In genomic region chr1:180851995-180852887, GRCh38 we compare ENCODE assay signal across 10 cellular contexts.
DNase-seq lines count a peak whose midpoint lies in the region; ATAC-seq lines count a peak whose summit lies in the region.
"Had no signal": no experiment of that assay in that cellular context is flagged by ENCODE, and none has a peak within 500 bp of the region (broad histone marks: within the 10 kb centered on the region; RNA-seq: fewer than 3 reads in every experiment).

No MANE protein-coding gene starts in this region.

- intact Hi-C loops in cardiac septum (cut with DNase I) = no loop called here

- H3K4me3 Mint-ChIP-seq in naive B cell = peak overlapping the region in 1 of 8 donors; percentile 25

- DNase-seq in NOMO-1 treated with DMSO at 0.1 percent for 48 hours (lab: John Stamatoyannopoulos, UW; ENCODE audit: unreplicated experiment) (peak; percentile 91), naive B cell (peak; percentile 29), cardiac septum (ENCODE audit: low spot score) (no peak), cerebellar cortex (ENCODE audit: low spot score) (no peak)
- DNase-seq: activated CD4-positive, alpha-beta T cell treated with anti-CD3 and anti-CD28 coated beads for 4 hours; MG63; T-helper 1 cell had no signal

- no peak overlapping the region for H3K27ac Mint-ChIP-seq in naive B cell

- H3K4me1 Mint-ChIP-seq in naive B cell = peaks cover 16 to 30% (median 17%) of the 10 kb centered on the region in 3 donors

- no peaks in the 10 kb centered on the region for H3K27me3 Mint-ChIP-seq in naive B cell

- ATAC-seq in GM18868 (IDR thresholded peaks at IDR 0.05; ENCODE audit: unreplicated experiment) = peak; percentile 42
- ATAC-seq in HG02973 (IDR thresholded peaks at IDR 0.05; ENCODE audit: unreplicated experiment) = peak; percentile 35
- peak; percentile 83 to 94 for ATAC-seq in naive B cell (ENCODE audit: low read depth in 2 of 2)
- ATAC-seq in HG02642 (IDR thresholded peaks at IDR 0.05; ENCODE audit: poor library complexity, unreplicated experiment) = no peak

- H3K36me3 Mint-ChIP-seq in naive B cell = peaks cover 19 to 20% of the 10 kb centered on the region in 2 donors

- peaks cover 4 to 20% (median 15%) of the 10 kb centered on the region in 7 donors for H3K9me3 Mint-ChIP-seq in naive B cell

Comparison
In these comparisons a context has a peak if more than half of its experiments do, and no peak if none do; other contexts are left out.
1. DNase-seq: peak in NOMO-1 treated with DMSO at 0.1 percent for 48 hours (single experiment) and naive B cell (single experiment); none in cardiac septum (single experiment) and cerebellar cortex (single experiment).